In genomic region chr17:65468321-65468720, GRCh38 we compare ENCODE assay signal across 6 cellular contexts.
"Had no signal": no experiment of that assay in that cellular context is flagged by ENCODE, and none has a peak within 500 bp of the region (broad histone marks: within the 10 kb centered on the region; RNA-seq: fewer than 3 reads in every experiment).

No MANE protein-coding gene starts in this region.

- H3K36me3 Mint-ChIP-seq: IgD-negative memory B cell had no signal

- H3K9me3 ChIP-seq: HAP-1 had no signal

- H3K4me3 ChIP-seq: GM23338, HAP-1 had no signal

- H3K27ac ChIP-seq: KMS-11 had no signal

- H3K4me3 Mint-ChIP-seq: GM23338, IgD-negative memory B cell had no signal

- H3K36me3 ChIP-seq: HAP-1 had no signal

- H2AFZ ChIP-seq: GM23338 had no signal

- H3K4me1 Mint-ChIP-seq: IgD-negative memory B cell had no signal

- H3K4me2 ChIP-seq: GM23338, KMS-11 had no signal

- H3K27ac Mint-ChIP-seq: GM23338, IgD-negative memory B cell had no signal

- H3K9ac ChIP-seq: KMS-11 had no signal

- DNase-seq: H7, KBM-7 had no signal

- H3K9me3 Mint-ChIP-seq: GM23338 had no signal

- H3K4me1 ChIP-seq: HAP-1 had no signal
